21 cellular contexts compared by ENCODE assay signal in genomic region chrY:8590641-8591040, GRCh38.
"Had no signal": no experiment of that assay in that cellular context is flagged by ENCODE, and none has a peak within 500 bp of the region (broad histone marks: within the 10 kb centered on the region; RNA-seq: fewer than 3 reads in every experiment).

No MANE protein-coding gene starts in this region.

- H3K9me3 ChIP-seq: colonic mucosa, esophagus squamous epithelium, gastrocnemius medialis, left lung, lower lobe of right lung, mucosa of descending colon had no signal

- H3K36me3 ChIP-seq: colonic mucosa, esophagus squamous epithelium, gastrocnemius medialis, left lung, lower lobe of right lung had no signal

- H3K27me3 ChIP-seq: colonic mucosa, esophagus squamous epithelium, gastrocnemius medialis, hepatocyte, left lung had no signal

- DNase-seq: colonic mucosa; cortex of kidney; effector CD8-positive, alpha-beta T cell; effector memory CD8-positive, alpha-beta T cell; endodermal cell; erythroblast; esophagus squamous epithelium; foreskin fibroblast; foreskin melanocyte; gastrocnemius medialis; glutamatergic neuron; head of caudate nucleus; left cardiac atrium; left lung; lower lobe of right lung; mesenchymal stem cell; mucosa of descending colon; naive B cell had no signal

- H3K4me3 ChIP-seq: colonic mucosa, esophagus squamous epithelium, gastrocnemius medialis, hepatocyte, left lung, lower lobe of right lung, mucosa of descending colon had no signal

- H3K4me1 ChIP-seq: colonic mucosa, esophagus squamous epithelium, gastrocnemius medialis, left lung, lower lobe of right lung had no signal

- H3K27ac ChIP-seq: colonic mucosa, epithelial cell of prostate, esophagus squamous epithelium, gastrocnemius medialis, hepatocyte, left lung, lower lobe of right lung had no signal

- ATAC-seq: effector memory CD8-positive, alpha-beta T cell; esophagus mucosa; gastrocnemius medialis; left lung; lower lobe of right lung; mucosa of descending colon had no signal
